Comparison of ENCODE assay signal across 18 cellular contexts in genomic region chr6:15487262-15487661, GRCh38.
DNase-seq lines count a peak whose midpoint lies in the region; ATAC-seq and TF ChIP-seq lines count a peak whose summit lies in the region.
"Had no signal": no experiment of that assay in that cellular context is flagged by ENCODE, and none has a peak within 500 bp of the region (broad histone marks: within the 10 kb centered on the region; RNA-seq: fewer than 3 reads in every experiment).

No MANE protein-coding gene starts in this region.

- no peak for DNase-seq in activated naive CD4-positive, alpha-beta T cell treated with Interleukin-2 at 50 U/mL for 16 hours
- no peak for DNase-seq in activated CD8-positive, alpha-beta T cell treated with anti-CD3 and anti-CD28 coated beads, Interleukin-2, amount 10 ng/mL, durations not matched to agents 7 days and 5 days
- peak; percentile 44 for DNase-seq in endodermal cell
- no peak for DNase-seq in NK-92 treated with Interleukin-12 subunit alpha and Interleukin-12 subunit beta, amount 100 ng/mL, for 24 hours (lab: John Stamatoyannopoulos, UW)
- no peak for DNase-seq in HCEC 1CT
- DNase-seq in occipital lobe (lab: John Stamatoyannopoulos, UW): no peak
- DNase-seq: BE2C; CD4-positive, CD25-positive, alpha-beta regulatory T cell; EL; GF-D8; Karpas-422; NCI-H1105 treated with DMSO at 0.1 percent for 48 hours; NCI-H2029 treated with DMSO at 0.1 percent for 48 hours; NCI-H345; NCI-H524; NCI-H774 had no signal

- no peak overlapping the region for H3K4me3 Mint-ChIP-seq in activated naive CD4-positive, alpha-beta T cell treated with anti-CD3 and anti-CD28 coated beads, Interleukin-2, amount 50 U/mL, for 24 hours
- H3K4me3 Mint-ChIP-seq in activated CD8-positive, alpha-beta T cell treated with anti-CD3 and anti-CD28 coated beads, Interleukin-2, amount 10 ng/mL, durations not matched to agents 7 days and 5 days: no peak overlapping the region
- no peak overlapping the region for H3K4me3 Mint-ChIP-seq in endodermal cell
- H3K4me3 Mint-ChIP-seq: CD4-positive, CD25-positive, alpha-beta regulatory T cell had no signal

- peaks cover 65% of the 10 kb centered on the region for H3K4me1 Mint-ChIP-seq in activated naive CD4-positive, alpha-beta T cell treated with anti-CD3 and anti-CD28 coated beads, Interleukin-2, amount 50 U/mL, for 24 hours
- peaks cover 35% of the 10 kb centered on the region for H3K4me1 Mint-ChIP-seq in activated CD8-positive, alpha-beta T cell treated with anti-CD3 and anti-CD28 coated beads, Interleukin-2, amount 10 ng/mL, durations not matched to agents 7 days and 5 days (ENCODE audit: low read depth)
- H3K4me1 Mint-ChIP-seq in endodermal cell: peaks cover 29% of the 10 kb centered on the region

- peaks cover 6% of the 10 kb centered on the region for H3K4me1 ChIP-seq in endodermal cell (ENCODE audit: control insufficient read depth, insufficient read depth, low read length)
- H3K4me1 ChIP-seq: BE2C had no signal

- no peak overlapping the region for H3K9ac ChIP-seq in endodermal cell (ENCODE audit: extremely low read depth, low read length, poor library complexity, severe bottlenecking)

- H3K4me3 ChIP-seq in endodermal cell (ENCODE audit: low read length): no peak overlapping the region

- TF ChIP-seq CTCF in endodermal cell (conservative IDR thresholded peaks at IDR 0.05): no peak

- no peak for ATAC-seq in activated CD8-positive, alpha-beta T cell treated with anti-CD3 and anti-CD28 coated beads, Interleukin-2, amount 10 ng/mL, durations not matched to agents 7 days and 5 days
- ATAC-seq: Panc1 had no signal

- WGBS in endodermal cell (ENCODE audit: insufficient coverage in 1 of 2, insufficient read length in 1 of 2), 2 experiments: 95 to 96% methylated on average over 6 to 13 of the region's 13 CpGs

- H3K9me3 ChIP-seq in endodermal cell (ENCODE audit: control insufficient read depth, low read length): no peaks in the 10 kb centered on the region
- H3K9me3 ChIP-seq: BE2C had no signal

- peak overlapping the region; percentile 21 for H3K27ac Mint-ChIP-seq in activated naive CD4-positive, alpha-beta T cell treated with anti-CD3 and anti-CD28 coated beads, Interleukin-2, amount 50 U/mL, for 24 hours
- peak overlapping the region; percentile 35 for H3K27ac Mint-ChIP-seq in activated CD8-positive, alpha-beta T cell treated with anti-CD3 and anti-CD28 coated beads, Interleukin-2, amount 10 ng/mL, durations not matched to agents 7 days and 5 days
- no peak overlapping the region for H3K27ac Mint-ChIP-seq in endodermal cell

- no peaks in the 10 kb centered on the region for H3K27me3 ChIP-seq in endodermal cell (ENCODE audit: control insufficient read depth, insufficient read depth, low read length, poor library complexity, severe bottlenecking)
- H3K27me3 ChIP-seq: BE2C had no signal

- peaks cover 50% of the 10 kb centered on the region for H3K36me3 ChIP-seq in endodermal cell (ENCODE audit: control insufficient read depth, insufficient read depth, low read length)

- H3K27me3 Mint-ChIP-seq in activated naive CD4-positive, alpha-beta T cell treated with anti-CD3 and anti-CD28 coated beads, Interleukin-2, amount 50 U/mL, for 24 hours: no peaks in the 10 kb centered on the region
- no peaks in the 10 kb centered on the region for H3K27me3 Mint-ChIP-seq in activated CD8-positive, alpha-beta T cell treated with anti-CD3 and anti-CD28 coated beads, Interleukin-2, amount 10 ng/mL, durations not matched to agents 7 days and 5 days (ENCODE audit: low read depth)
- no peaks in the 10 kb centered on the region for H3K27me3 Mint-ChIP-seq in endodermal cell (ENCODE audit: insufficient read depth)
- H3K27me3 Mint-ChIP-seq: CD4-positive, CD25-positive, alpha-beta regulatory T cell had no signal

- H3K36me3 Mint-ChIP-seq in activated naive CD4-positive, alpha-beta T cell treated with anti-CD3 and anti-CD28 coated beads, Interleukin-2, amount 50 U/mL, for 24 hours: peaks cover 2% of the 10 kb centered on the region
- peaks cover 27% of the 10 kb centered on the region for H3K36me3 Mint-ChIP-seq in activated CD8-positive, alpha-beta T cell treated with anti-CD3 and anti-CD28 coated beads, Interleukin-2, amount 10 ng/mL, durations not matched to agents 7 days and 5 days (ENCODE audit: low read depth)
- peaks cover 31% of the 10 kb centered on the region for H3K36me3 Mint-ChIP-seq in endodermal cell (ENCODE audit: low read depth)

- CTCF ChIA-PET in activated CD8-positive, alpha-beta T cell treated with anti-CD3 and anti-CD28 coated beads, Interleukin-2, amount 10 ng/mL, durations not matched to agents 7 days and 5 days (lab: Charles Lee): no interaction called here

- POLR2A ChIA-PET in activated CD8-positive, alpha-beta T cell treated with anti-CD3 and anti-CD28 coated beads, Interleukin-2, amount 10 ng/mL, durations not matched to agents 7 days and 5 days (lab: Charles Lee): no interaction called here

- H3K27ac ChIP-seq in endodermal cell (ENCODE audit: low read depth, low read length): no peak overlapping the region

- no peaks in the 10 kb centered on the region for H3K9me3 Mint-ChIP-seq in activated naive CD4-positive, alpha-beta T cell treated with anti-CD3 and anti-CD28 coated beads, Interleukin-2, amount 50 U/mL, for 24 hours
- no peaks in the 10 kb centered on the region for H3K9me3 Mint-ChIP-seq in activated CD8-positive, alpha-beta T cell treated with anti-CD3 and anti-CD28 coated beads, Interleukin-2, amount 10 ng/mL, durations not matched to agents 7 days and 5 days (ENCODE audit: insufficient read depth)
- H3K9me3 Mint-ChIP-seq in endodermal cell: no peaks in the 10 kb centered on the region
- H3K9me3 Mint-ChIP-seq: CD4-positive, CD25-positive, alpha-beta regulatory T cell had no signal
